ENCODE assay signal across 38 cellular contexts in genomic region chr2:50661682-50662081, GRCh38.
"Had no signal": no experiment of that assay in that cellular context is flagged by ENCODE, and none has a peak within 500 bp of the region (broad histone marks: within the 10 kb centered on the region; RNA-seq: fewer than 3 reads in every experiment).

No MANE protein-coding gene starts in this region.

- H3K4me1 Mint-ChIP-seq: activated CD4-positive, alpha-beta T cell treated with anti-CD3 and anti-CD28 coated beads, Interleukin-2, amount 10 ng/mL, durations not matched to agents 24 days and 14 days; activated naive CD8-positive, alpha-beta T cell treated with anti-CD3 and anti-CD28 coated beads for 36 hours; activated T-helper 17 cell treated with anti-CD3 and anti-CD28 coated beads, Interleukin-2, amount 50 U/mL, for 72 hours; central memory CD8-positive, alpha-beta T cell had no signal

- FAIRE-seq: bronchial epithelial cell, TTC549 had no signal

- H3K36me3 ChIP-seq: adrenal gland, ascending aorta, cardiac muscle cell had no signal

- H3K9me3 Mint-ChIP-seq: activated CD4-positive, alpha-beta T cell treated with anti-CD3 and anti-CD28 coated beads, Interleukin-2, amount 10 ng/mL, durations not matched to agents 24 days and 14 days; activated T-helper 1 cell treated with anti-CD3 and anti-CD28 coated beads, Interleukin-12 subunit alpha, Interleukin-12 subunit beta, Interleukin-2, Interleukin-4 antibody, amounts not matched to agents 30 ng/mL and 10 ng/mL and 1 ng/mL, durations not matched to agents 14 hours and 24 hours and 36 hours; brain; T-helper 2 cell treated with Interferon-gamma antibody and Interleukin-4, amounts not matched to agents 5 μg/mL and 100 μg/mL, for 36 hours had no signal

- H3K36me3 Mint-ChIP-seq: activated CD4-positive, alpha-beta memory T cell treated with anti-CD3 and anti-CD28 coated beads for 36 hours; activated naive CD4-positive, alpha-beta T cell treated with anti-CD3 and anti-CD28 coated beads, Interleukin-2, amount 50 U/mL, for 72 hours; activated naive CD8-positive, alpha-beta T cell treated with anti-CD3 and anti-CD28 coated beads for 36 hours; brain had no signal

- H3K27ac Mint-ChIP-seq: activated CD4-positive, alpha-beta memory T cell treated with anti-CD3 and anti-CD28 coated beads for 36 hours; activated CD4-positive, alpha-beta T cell treated with anti-CD3 and anti-CD28 coated beads, Interleukin-2, amount 10 ng/mL, durations not matched to agents 24 days and 14 days; activated CD8-positive, alpha-beta T cell treated with anti-CD3 and anti-CD28 coated beads for 36 hours; activated naive CD4-positive, alpha-beta T cell treated with anti-CD3 and anti-CD28 coated beads for 36 hours; activated naive CD4-positive, alpha-beta T cell treated with anti-CD3 and anti-CD28 coated beads, Interleukin-2, amount 50 U/mL, for 72 hours; activated naive CD8-positive, alpha-beta T cell treated with anti-CD3 and anti-CD28 coated beads for 36 hours; activated T-cell treated with anti-CD3 and anti-CD28 coated beads, Interleukin-2, amount 50 U/mL, for 72 hours; activated T-helper 1 cell treated with anti-CD3 and anti-CD28 coated beads, Interleukin-12 subunit alpha, Interleukin-12 subunit beta, Interleukin-2, Interleukin-4 antibody, amounts not matched to agents 30 ng/mL and 10 ng/mL and 1 ng/mL, durations not matched to agents 14 hours and 24 hours and 36 hours; activated T-helper 17 cell treated with anti-CD3 and anti-CD28 coated beads, Interleukin-2, amount 50 U/mL, for 72 hours; T-helper 1 cell treated with Interleukin-12 subunit alpha and Interleukin-12 subunit beta and Interleukin-4 antibody, amounts not matched to agents 30 μg/mL and 1 μg/mL, for 36 hours; T-helper 2 cell treated with Interferon-gamma antibody and Interleukin-4, amounts not matched to agents 5 μg/mL and 100 μg/mL, for 36 hours had no signal

- H3K4me3 ChIP-seq: adrenal gland, ascending aorta, cardiac muscle cell had no signal

- H3K4me1 ChIP-seq: adrenal gland, ascending aorta had no signal

- H3K4me3 Mint-ChIP-seq: activated CD4-positive, alpha-beta memory T cell treated with anti-CD3 and anti-CD28 coated beads for 36 hours; activated CD4-positive, alpha-beta T cell treated with anti-CD3 and anti-CD28 coated beads, Interleukin-2, amount 10 ng/mL, durations not matched to agents 24 days and 14 days; activated CD8-positive, alpha-beta T cell treated with anti-CD3 and anti-CD28 coated beads for 36 hours; activated naive CD4-positive, alpha-beta T cell treated with anti-CD3 and anti-CD28 coated beads for 36 hours; activated naive CD8-positive, alpha-beta T cell treated with anti-CD3 and anti-CD28 coated beads for 36 hours; activated T-cell treated with anti-CD3 and anti-CD28 coated beads, Interleukin-2, amount 50 U/mL, for 4 hours; activated T-cell treated with anti-CD3 and anti-CD28 coated beads, Interleukin-2, amount 50 U/mL, for 72 hours; activated T-helper 1 cell treated with anti-CD3 and anti-CD28 coated beads, Interleukin-12 subunit alpha, Interleukin-12 subunit beta, Interleukin-2, Interleukin-4 antibody, amounts not matched to agents 30 ng/mL and 10 ng/mL and 1 ng/mL, durations not matched to agents 14 hours and 24 hours and 36 hours; activated T-helper 17 cell treated with anti-CD3 and anti-CD28 coated beads, Interleukin-2, amount 50 U/mL, for 72 hours; brain; central memory CD8-positive, alpha-beta T cell; T-helper 1 cell treated with Interleukin-12 subunit alpha and Interleukin-12 subunit beta and Interleukin-4 antibody, amounts not matched to agents 30 μg/mL and 1 μg/mL, for 36 hours; T-helper 2 cell treated with Interferon-gamma antibody and Interleukin-4, amounts not matched to agents 5 μg/mL and 100 μg/mL, for 36 hours had no signal

- H3K27me3 ChIP-seq: adrenal gland, ascending aorta, cardiac muscle cell had no signal

- H3K27me3 Mint-ChIP-seq: activated CD4-positive, alpha-beta memory T cell treated with anti-CD3 and anti-CD28 coated beads for 36 hours; activated CD4-positive, alpha-beta T cell treated with anti-CD3 and anti-CD28 coated beads, Interleukin-2, amount 10 ng/mL, durations not matched to agents 24 days and 14 days; activated CD8-positive, alpha-beta T cell treated with anti-CD3 and anti-CD28 coated beads for 36 hours; activated naive CD8-positive, alpha-beta T cell treated with anti-CD3 and anti-CD28 coated beads for 36 hours; activated T-helper 17 cell treated with anti-CD3 and anti-CD28 coated beads, Interleukin-2, amount 50 U/mL, for 72 hours; brain; central memory CD8-positive, alpha-beta T cell had no signal

- DNase-seq: activated CD4-positive, alpha-beta memory T cell treated with anti-CD3 and anti-CD28 coated beads for 36 hours; activated CD4-positive, alpha-beta T cell treated with anti-CD3 and anti-CD28 coated beads for 4 hours; activated CD4-positive, alpha-beta T cell treated with anti-CD3 and anti-CD28 coated beads, Interleukin-2, amount 10 ng/mL, durations not matched to agents 24 days and 14 days; activated CD4-positive, alpha-beta T cell treated with anti-CD3 and anti-CD28 coated beads, Interleukin-2, amount 50 U/mL, for 1 hour; activated CD4-positive, alpha-beta T cell treated with anti-CD3 and anti-CD28 coated beads, Interleukin-2, amount 50 U/mL, for 4 hours; activated CD4-positive, CD25-positive, alpha-beta regulatory T cell treated with anti-CD3 and anti-CD28 coated beads, Interleukin-2, amount 50 U/mL, for 72 hours; activated CD8-positive, alpha-beta memory T cell treated with anti-CD3 and anti-CD28 coated beads, Interleukin-2, amount 50 U/mL, for 4 hours; activated CD8-positive, alpha-beta T cell treated with anti-CD3 and anti-CD28 coated beads for 36 hours; activated effector memory CD4-positive, alpha-beta T cell treated with anti-CD3 and anti-CD28 coated beads, Interleukin-2, amount 50 U/mL, for 16 hours; activated gamma-delta T cell treated with Interleukin-2 at 50 U/mL for 16 hours; activated naive CD4-positive, alpha-beta T cell; activated naive CD4-positive, alpha-beta T cell treated with anti-CD3 and anti-CD28 coated beads for 36 hours; activated naive CD4-positive, alpha-beta T cell treated with anti-CD3 and anti-CD28 coated beads, Interleukin-2, amount 50 U/mL, for 16 hours; activated naive CD8-positive, alpha-beta T cell treated with anti-CD3 and anti-CD28 coated beads for 36 hours; activated T-cell treated with anti-CD3 and anti-CD28 coated beads for 4 hours; activated T-cell treated with anti-CD3 and anti-CD28 coated beads, Interleukin-2, amount 50 U/mL, for 1 hour; activated T-cell treated with anti-CD3 and anti-CD28 coated beads, Interleukin-2, amount 50 U/mL, for 4 hours; activated T-cell treated with anti-CD3 and anti-CD28 coated beads, Interleukin-2, amount 50 U/mL, for 72 hours; adrenal gland; amniotic stem cell; anterior cingulate cortex; caudate nucleus; cerebellar nuclear complex; T-helper 1 cell; T-helper 2 cell; T-helper 9 cell had no signal

- H3K27ac ChIP-seq: adrenal gland, ascending aorta, cardiac muscle cell, VCaP had no signal

- H3K9me3 ChIP-seq: adrenal gland, ascending aorta had no signal

- ATAC-seq: activated CD8-positive, alpha-beta T cell treated with anti-CD3 and anti-CD28 coated beads for 36 hours; activated naive CD4-positive, alpha-beta T cell treated with anti-CD3 and anti-CD28 coated beads, Interleukin-2, amount 50 U/mL, for 72 hours; activated T-cell treated with anti-CD3 and anti-CD28 coated beads, Interleukin-2, amount 50 U/mL, for 4 hours; activated T-cell treated with anti-CD3 and anti-CD28 coated beads, Interleukin-2, amount 50 U/mL, for 72 hours; activated T-helper 17 cell treated with anti-CD3 and anti-CD28 coated beads, Interleukin-2, amount 50 U/mL, for 72 hours had no signal
